Comparison of ENCODE assay signal across 8 cellular contexts in the genomic region with DNA sequence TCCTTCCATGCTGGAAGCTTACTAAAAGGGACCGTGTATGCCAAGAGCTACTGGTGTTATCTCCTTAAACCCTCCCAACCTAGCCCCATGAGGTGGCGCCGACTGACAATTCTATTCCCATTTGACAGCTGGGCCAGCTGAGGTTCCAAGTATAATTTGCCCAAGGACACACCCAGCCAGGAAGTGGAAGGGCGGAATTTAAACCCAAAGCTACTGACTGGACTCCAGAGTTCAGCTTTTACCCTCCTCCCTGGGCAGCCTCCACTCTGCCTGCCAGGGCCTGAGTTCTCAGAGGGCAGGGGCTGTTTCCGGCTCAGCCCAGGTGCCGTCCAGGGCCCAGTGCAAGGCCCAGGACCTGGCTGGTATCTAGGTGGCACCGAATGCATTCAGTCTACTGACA.
DNase-seq lines count a peak whose midpoint lies in the region; ATAC-seq and TF ChIP-seq lines count a peak whose summit lies in the region.
"Had no signal": no experiment of that assay in that cellular context is flagged by ENCODE, and none has a peak within 500 bp of the region (broad histone marks: within the 10 kb centered on the region; RNA-seq: fewer than 3 reads in every experiment).

No MANE protein-coding gene starts in this region.

- peaks cover 52% of the 10 kb centered on the region for H3K27me3 Mint-ChIP-seq in T-helper 17 cell

- no peaks in the 10 kb centered on the region for H3K79me2 ChIP-seq in mesendoderm (ENCODE audit: control insufficient read depth, insufficient read depth, low read length)

- ATAC-seq in T-helper 17 cell (no peak), HG02870 (IDR thresholded peaks at IDR 0.05; ENCODE audit: unreplicated experiment) (no peak)

- H3K27me3 ChIP-seq in mesendoderm (ENCODE audit: insufficient read depth, low read length, poor library complexity) (no peaks in the 10 kb centered on the region), suprapubic skin (no peaks in the 10 kb centered on the region)

- peaks cover 2% of the 10 kb centered on the region for H3K36me3 Mint-ChIP-seq in T-helper 17 cell (ENCODE audit: low read depth)

- DNase-seq in T-helper 17 cell: no peak
- DNase-seq in coronary artery (ENCODE audit: low spot score): peak; percentile 72
- no peak for DNase-seq in mesendoderm
- DNase-seq in suprapubic skin (ENCODE audit: low spot score in 2 of 2): peak in 1 of 2 donors; percentile 60
- no peak for DNase-seq in NK-92 (lab: John Stamatoyannopoulos, UW; ENCODE audit: unreplicated experiment)
- no peak for DNase-seq in NCI-H524 (lab: John Stamatoyannopoulos, UW)
- DNase-seq: activated CD4-positive, alpha-beta T cell treated with anti-CD3 and anti-CD28 coated beads, Interleukin-2, amount 50 U/mL, for 48 hours had no signal

- peak overlapping the region; percentile 66 for H3K23ac ChIP-seq in mesendoderm (ENCODE audit: low read length)

- H3K4ac ChIP-seq in mesendoderm (ENCODE audit: low read depth, low read length): no peak overlapping the region

- no peak for TF ChIP-seq EP300 in suprapubic skin (IDR thresholded peaks at IDR 0.05)

- peak overlapping the region; percentile 42 for H3K56ac ChIP-seq in mesendoderm (ENCODE audit: low read length)

- H3K4me3 ChIP-seq in coronary artery: peak overlapping the region; percentile 74
- H3K4me3 ChIP-seq in mesendoderm (ENCODE audit: low read length): no peak overlapping the region
- H3K4me3 ChIP-seq in suprapubic skin: peak overlapping the region; percentile 62

- no peak overlapping the region for H3K9ac ChIP-seq in mesendoderm (ENCODE audit: low read length)

- no peak overlapping the region for H2BK15ac ChIP-seq in mesendoderm (replicated peaks; ENCODE audit: low read depth)

- no peaks in the 10 kb centered on the region for H3K79me1 ChIP-seq in mesendoderm (ENCODE audit: low read length)

- peak overlapping the region; percentile 78 to 86 for H3K27ac ChIP-seq in coronary artery
- H3K27ac ChIP-seq in mesendoderm (ENCODE audit: low read depth, low read length): no peak overlapping the region
- H3K27ac ChIP-seq in suprapubic skin: peak overlapping the region; percentile 87

- TF ChIP-seq CTCF in coronary artery (IDR thresholded peaks at IDR 0.05) (no peak), suprapubic skin (IDR thresholded peaks at IDR 0.05) (no peak)

- no peak for TF ChIP-seq POLR2A in suprapubic skin (IDR thresholded peaks at IDR 0.05)

- no peak overlapping the region for H4K5ac ChIP-seq in mesendoderm (ENCODE audit: low read length)

- H3K4me2 ChIP-seq in mesendoderm (ENCODE audit: low read length): no peak overlapping the region

- H4K8ac ChIP-seq in mesendoderm (ENCODE audit: low read depth, low read length): no peak overlapping the region

- peaks cover 7% of the 10 kb centered on the region for H3K4me1 Mint-ChIP-seq in T-helper 17 cell

- peak overlapping the region; percentile 83 for H3K4me3 Mint-ChIP-seq in T-helper 17 cell

- H2BK120ac ChIP-seq in mesendoderm (ENCODE audit: low read depth, low read length): no peak overlapping the region

- H3K9me3 ChIP-seq in T-helper 17 cell (ENCODE audit: control insufficient read depth, low read length, poor library complexity, severe bottlenecking) (no peaks in the 10 kb centered on the region), suprapubic skin (no peaks in the 10 kb centered on the region)

- H2AK5ac ChIP-seq in mesendoderm (ENCODE audit: low read length): no peak overlapping the region

- H3K4me1 ChIP-seq in mesendoderm (ENCODE audit: control insufficient read depth, low read depth, low read length): peaks cover 4% of the 10 kb centered on the region
- H3K4me1 ChIP-seq in suprapubic skin: peaks cover 22% of the 10 kb centered on the region

- no peak overlapping the region for H2BK5ac ChIP-seq in mesendoderm (ENCODE audit: low read length)

- no CpG with 5 or more reads among the region's 7 CpGs for WGBS in mesendoderm (ENCODE audit: extremely low coverage, insufficient coverage, low lambda C conversion rate)
- 61% methylated on average over 7 of the region's 7 CpGs for WGBS in suprapubic skin

- H3K36me3 ChIP-seq in mesendoderm (ENCODE audit: control insufficient read depth, insufficient read depth, low read length): no peaks in the 10 kb centered on the region
- no peaks in the 10 kb centered on the region for H3K36me3 ChIP-seq in suprapubic skin

- peak overlapping the region; percentile 72 for H3K27ac Mint-ChIP-seq in T-helper 17 cell

- H3K18ac ChIP-seq in mesendoderm (ENCODE audit: low read length): no peak overlapping the region
